13 cellular contexts compared by ENCODE assay signal in the genomic region with DNA sequence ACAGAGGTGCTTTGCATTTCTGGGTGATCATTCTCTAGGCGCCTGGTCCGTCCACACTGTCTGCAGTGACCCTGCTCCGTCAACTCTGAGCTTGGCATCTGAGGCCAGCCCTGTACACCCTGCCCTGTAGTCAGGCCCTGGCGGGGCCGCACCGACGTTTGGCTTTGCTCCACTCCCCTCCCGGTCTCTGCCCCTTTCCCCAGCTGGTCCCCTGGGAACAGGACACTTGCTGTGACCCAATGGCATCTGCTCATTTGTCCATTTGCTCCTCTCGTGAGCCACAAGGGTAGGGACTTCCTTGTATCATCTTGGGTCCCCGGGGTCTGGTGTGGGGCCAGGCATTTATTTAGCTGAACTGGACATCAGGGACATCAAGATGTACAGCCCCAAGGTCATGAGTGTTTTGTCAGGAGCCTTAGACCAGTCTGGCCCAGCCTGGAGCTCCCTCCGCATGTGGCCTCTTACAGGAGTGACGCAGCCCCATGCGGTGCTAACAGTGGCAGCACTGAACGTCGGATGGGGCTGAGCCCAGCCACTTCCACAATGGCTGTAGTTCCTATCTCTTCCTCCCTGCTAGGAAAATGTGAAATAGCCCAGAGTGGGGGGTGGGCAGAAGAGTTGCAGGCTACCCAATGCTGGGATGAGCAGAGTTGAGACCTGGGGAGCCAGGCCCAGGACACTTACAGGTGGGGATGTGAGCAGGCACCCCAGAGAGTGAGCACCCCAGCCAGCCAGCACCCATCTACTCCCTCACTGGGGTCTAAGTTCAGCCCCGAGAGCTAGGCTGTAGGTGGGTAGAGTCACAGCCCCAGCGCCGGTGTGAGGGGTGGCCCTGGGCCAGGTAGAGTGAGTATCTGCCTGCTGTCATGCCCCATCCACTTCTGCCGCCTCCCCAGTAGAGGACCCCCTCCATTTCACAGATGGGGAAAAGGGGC. TPM values are rescaled to one million over a fixed set of nuclear protein-coding genes. Genes with fewer than 3 reads are reported as not detected.
DNase-seq lines count a peak whose midpoint lies in the region; ATAC-seq and TF ChIP-seq lines count a peak whose summit lies in the region.
"Had no signal": no experiment of that assay in that cellular context is flagged by ENCODE, and none has a peak within 500 bp of the region (broad histone marks: within the 10 kb centered on the region; RNA-seq: fewer than 3 reads in every experiment).

No MANE protein-coding gene starts in this region.

- H3K9ac ChIP-seq in BLaER1 treated with 17β-estradiol and CSF1 and Interleukin-3, amounts not matched to agents 10 nM and 100 nM: peak overlapping the region in 3 of 11 experiments; percentile 15 to 39 (median 15); a peak in 2 of 22 replicates

- H3K27ac ChIP-seq in BLaER1 treated with 17β-estradiol and CSF1 and Interleukin-3, amounts not matched to agents 10 nM and 100 nM: peak overlapping the region in 7 of 11 experiments; percentile 0 to 44 (median 21); a peak in 5 of 22 replicates
- H3K27ac ChIP-seq in HL-60 (replicated peaks) (peak overlapping the region; percentile 8; the same call in 1 of the 2 replicates), coronary artery (peak overlapping the region in 1 of 2 donors; percentile 85)
- H3K27ac ChIP-seq: cardiac muscle cell, prostate gland had no signal

- DNase-seq in HL-60 (ENCODE audit: low read depth in 1 of 2, low spot score in 1 of 2): peak in 1 of 2 experiments; percentile 57
- peak; percentile 72 for DNase-seq in coronary artery (ENCODE audit: low spot score)
- DNase-seq in mesothelial cell of epicardium (ENCODE audit: low spot score in 2 of 2, unreplicated experiment in 2 of 2): no peak
- DNase-seq in GM10248 (ENCODE audit: extremely low spot score): no peak
- DNase-seq: MG63, NCI-H524 treated with DMSO at 0.1 percent for 48 hours had no signal

- no peaks in the 10 kb centered on the region for H3K9me3 Mint-ChIP-seq in mesothelial cell of epicardium

- POLR2A ChIA-PET in GM10248 (lab: Yijun Ruan, JAX): no interaction called here

- H3K4me3 Mint-ChIP-seq in mesothelial cell of epicardium: no peak overlapping the region

- CTCF ChIA-PET in GM10248 (lab: Yijun Ruan, JAX): interaction anchor here (1.2 kb wide), 1 partner anchor 10 kb away, joined by 3 read pairs; no protein-coding TSS in a partner anchor

- H3K27me3 Mint-ChIP-seq in mesothelial cell of epicardium (ENCODE audit: low read depth): peaks cover 6% of the 10 kb centered on the region

- no peaks in the 10 kb centered on the region for H3K9me3 ChIP-seq in BLaER1 treated with 17β-estradiol and CSF1 and Interleukin-3, amounts not matched to agents 10 nM and 100 nM (replicated peaks in 1 of 11)
- H3K9me3 ChIP-seq: Caco-2, MG63, prostate gland had no signal

- H3K4me2 ChIP-seq in BLaER1 treated with 17β-estradiol and CSF1 and Interleukin-3, amounts not matched to agents 10 nM and 100 nM: peak overlapping the region; percentile 23 to 100 (median 60); a peak in 21 of 22 replicates

- H3K4me1 ChIP-seq in BLaER1 treated with 17β-estradiol and CSF1 and Interleukin-3, amounts not matched to agents 10 nM and 100 nM: peaks cover 86 to 97% (median 94%) of the 10 kb centered on the region in 10 experiments

- no peak overlapping the region for H3K4me3 ChIP-seq in BLaER1 treated with 17β-estradiol and CSF1 and Interleukin-3, amounts not matched to agents 10 nM and 100 nM
- H3K4me3 ChIP-seq in HL-60 (replicated peaks; ENCODE audit: insufficient read depth, low read length) (no peak overlapping the region), coronary artery (no peak overlapping the region)
- H3K4me3 ChIP-seq: cardiac muscle cell, MG63, prostate gland had no signal

- TF ChIP-seq CTCF in HL-60 (IDR thresholded peaks at IDR 0.05; ENCODE audit: insufficient read depth, low read length) (no peak), coronary artery (IDR thresholded peaks at IDR 0.05) (no peak), mesothelial cell of epicardium (IDR thresholded peaks at IDR 0.05; ENCODE audit: unreplicated experiment) (no peak), GM10248 (IDR thresholded peaks at IDR 0.05; ENCODE audit: control extremely low read depth, extremely low read depth, low read depth, missing control alignments) (no peak)

- H3K36me3 ChIP-seq in BLaER1 treated with 17β-estradiol and CSF1 and Interleukin-3, amounts not matched to agents 10 nM and 100 nM: peaks cover 0 to 7% (median 0%) of the 10 kb centered on the region in 11 experiments; a peak in 4 of 22 replicates
- H3K36me3 ChIP-seq: cardiac muscle cell, MG63, prostate gland had no signal

- H3K36me3 Mint-ChIP-seq in mesothelial cell of epicardium: no peaks in the 10 kb centered on the region

- peak overlapping the region; percentile 16 for H3K27ac Mint-ChIP-seq in mesothelial cell of epicardium

- H4K20me1 ChIP-seq in BLaER1 treated with 17β-estradiol and CSF1 and Interleukin-3, amounts not matched to agents 10 nM and 100 nM: peaks cover 0 to 15% (median 6%) of the 10 kb centered on the region in 11 experiments; a peak in 7 of 22 replicates

- peaks cover 0 to 13% (median 4%) of the 10 kb centered on the region in 11 experiments; a peak in 6 of 22 replicates for H3K27me3 ChIP-seq in BLaER1 treated with 17β-estradiol and CSF1 and Interleukin-3, amounts not matched to agents 10 nM and 100 nM
- no peaks in the 10 kb centered on the region for H3K27me3 ChIP-seq in HL-60 (ENCODE audit: insufficient read depth, poor library complexity, severe bottlenecking)
- H3K27me3 ChIP-seq: cardiac muscle cell, MG63 had no signal

- ATAC-seq in HG03439 (IDR thresholded peaks at IDR 0.05; ENCODE audit: unreplicated experiment) (no peak), GM18520 (IDR thresholded peaks at IDR 0.05; ENCODE audit: unreplicated experiment) (no peak), GM18861 (IDR thresholded peaks at IDR 0.05; ENCODE audit: unreplicated experiment) (no peak)

- peaks cover 17% of the 10 kb centered on the region for H3K4me1 Mint-ChIP-seq in mesothelial cell of epicardium

RNA-seq across cellular contexts. Expression of a gene that starts 2.0 kb away (rescaled TPM):
- total RNA-seq in mesothelial cell of epicardium: 72.9 to 79.0 TPM (median 76.7 TPM) in 3 replicates

RNA-seq across cellular contexts. Expression of a gene that starts 34.7 kb away (rescaled TPM):
- 23.8 to 25.9 TPM (median 25.0 TPM) in 3 replicates for total RNA-seq in mesothelial cell of epicardium

RNA-seq across cellular contexts. Expression of a gene that starts 52.8 kb away (rescaled TPM):
- 277 to 297 TPM (median 287 TPM) in 3 replicates for total RNA-seq in mesothelial cell of epicardium
